ENCODE assay signal across 8 cellular contexts in the genomic region with DNA sequence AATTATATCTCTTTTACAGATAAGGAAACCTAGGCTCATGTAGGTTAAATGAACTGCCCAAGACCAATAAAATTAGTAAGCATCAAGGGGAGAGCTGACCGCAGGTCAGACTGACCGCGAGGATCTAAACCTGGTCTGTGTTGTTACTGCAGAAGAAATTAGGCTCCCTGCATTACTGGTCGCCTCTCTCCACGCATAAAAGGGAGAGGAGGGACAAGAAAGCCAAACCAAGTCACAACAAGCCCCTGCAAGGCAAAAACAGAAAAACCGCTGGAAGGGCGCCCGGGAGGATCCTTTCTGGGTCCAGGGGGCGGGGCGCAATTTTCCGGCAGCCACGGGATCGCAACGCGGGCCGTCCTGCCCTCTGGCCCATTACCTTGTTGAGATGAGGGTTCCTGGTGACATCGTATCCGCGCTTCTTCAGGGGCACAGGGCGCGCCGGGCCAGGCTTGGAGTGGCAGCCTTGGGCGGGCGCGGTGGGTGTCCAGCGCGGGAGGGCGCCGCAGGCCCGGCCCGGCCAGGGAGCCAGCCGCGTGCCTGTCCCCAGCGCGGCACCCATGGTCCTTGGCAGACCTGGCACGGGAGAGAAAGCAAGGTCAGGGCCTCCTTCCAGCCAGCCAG. TPM values are rescaled to one million over a fixed set of nuclear protein-coding genes. Genes with fewer than 3 reads are reported as not detected.
A peak's percentile ranks its signal among the peaks of the same experiment; 100 is the strongest.
DNase-seq lines count a peak whose midpoint lies in the region; ATAC-seq and TF ChIP-seq lines count a peak whose summit lies in the region.

No MANE protein-coding gene starts in this region.

- peak overlapping the region; percentile 54; the same call in 1 of the 2 replicates for H2AFZ ChIP-seq in DND-41 (ENCODE audit: low read depth, low read length)

- H3K79me2 ChIP-seq in DND-41 (ENCODE audit: insufficient read depth, low read length), result no peaks in the 10 kb centered on the region

- ATAC-seq in DND-41 (ENCODE audit: insufficient read depth, low read depth), result peak; percentile 49; the same call in 1 of the 3 replicates
- peak; percentile 24 for ATAC-seq in HG03103 (IDR thresholded peaks at IDR 0.05; ENCODE audit: low read depth, unreplicated experiment)

- H3K27ac ChIP-seq in DND-41 (ENCODE audit: low read length) (no peak overlapping the region; the same call in 1 of the 2 replicates), VCaP (peak overlapping the region; percentile 96), esophagus (ENCODE audit: low read depth in 2 of 2, low read length in 1 of 2) (peak overlapping the region; percentile 79 to 91), mucosa of rectum (ENCODE audit: low read depth in 2 of 2, low read length in 2 of 2) (peak overlapping the region; percentile 81 to 89), tibial nerve (peak overlapping the region; percentile 77 to 91 (median 84))

- no peaks in the 10 kb centered on the region for H3K36me3 ChIP-seq in DND-41 (ENCODE audit: insufficient read depth, low read length)
- H3K36me3 ChIP-seq in esophagus (ENCODE audit: control insufficient read depth in 2 of 2, insufficient read depth in 2 of 2, low read length in 1 of 2), result no peaks in the 10 kb centered on the region
- no peaks in the 10 kb centered on the region for H3K36me3 ChIP-seq in mucosa of rectum (ENCODE audit: control insufficient read depth in 2 of 2, insufficient read depth in 2 of 2, low read length in 2 of 2)
- peaks cover 0 to 4% (median 0%) of the 10 kb centered on the region in 3 donors for H3K36me3 ChIP-seq in tibial nerve

- TF ChIP-seq POLR2A in tibial nerve (IDR thresholded peaks at IDR 0.05), result no peak

- H3K4me2 ChIP-seq in DND-41 (ENCODE audit: insufficient read depth, low read length), result peak overlapping the region; percentile 60

- H4K20me1 ChIP-seq in DND-41 (ENCODE audit: insufficient read depth, low read length), result no peaks in the 10 kb centered on the region

- no peak for DNase-seq in DND-41
- DNase-seq in tibial nerve (ENCODE audit: low spot score in 2 of 2), result peak; percentile 37 to 70
- no peak for DNase-seq in kidney glomerular epithelial cell (lab: John Stamatoyannopoulos, UW)
- no peak for DNase-seq in foreskin melanocyte

- H3K9me3 ChIP-seq in DND-41 (ENCODE audit: insufficient read depth, low read length, severe bottlenecking), result no peaks in the 10 kb centered on the region
- H3K9me3 ChIP-seq in esophagus (ENCODE audit: control insufficient read depth in 2 of 2, insufficient read depth in 1 of 2, low read depth in 1 of 2, low read length in 1 of 2), result no peaks in the 10 kb centered on the region
- H3K9me3 ChIP-seq in mucosa of rectum (ENCODE audit: control insufficient read depth in 2 of 2, low read length in 2 of 2), result no peaks in the 10 kb centered on the region
- H3K9me3 ChIP-seq in tibial nerve, result no peaks in the 10 kb centered on the region

- H3K27me3 ChIP-seq in DND-41 (ENCODE audit: insufficient read depth, low read length, poor library complexity) (no peaks in the 10 kb centered on the region), esophagus (ENCODE audit: control insufficient read depth in 1 of 2, insufficient read depth in 2 of 2, low read length in 2 of 2) (no peaks in the 10 kb centered on the region), mucosa of rectum (ENCODE audit: control insufficient read depth in 2 of 2, insufficient read depth in 2 of 2, low read length in 2 of 2) (no peaks in the 10 kb centered on the region), tibial nerve (no peaks in the 10 kb centered on the region)

- no peak for TF ChIP-seq CTCF in DND-41 (IDR thresholded peaks at IDR 0.05; ENCODE audit: borderline replicate concordance, extremely low read depth, low read length, poor library complexity, severe bottlenecking)
- peak; percentile 20; the same call in 1 of the 2 replicates for TF ChIP-seq CTCF in VCaP (conservative IDR thresholded peaks at IDR 0.05)
- TF ChIP-seq CTCF in tibial nerve (IDR thresholded peaks at IDR 0.05), result no peak

- H3K4me3 ChIP-seq in DND-41 (ENCODE audit: low read depth in 1 of 2, low read length in 2 of 2) (peak overlapping the region in 1 of 2 experiments; percentile 54; a peak in 3 of 4 replicates), esophagus (ENCODE audit: low read depth in 1 of 2, low read length in 2 of 2) (peak overlapping the region; percentile 53 to 87), mucosa of rectum (ENCODE audit: low read length in 2 of 2) (peak overlapping the region; percentile 64 to 83), tibial nerve (peak overlapping the region; percentile 66 to 89 (median 76))

- peak in 1 of 2 donors; percentile 32 for TF ChIP-seq EP300 in tibial nerve (IDR thresholded peaks at IDR 0.05)

- H3K4me1 ChIP-seq in DND-41 (ENCODE audit: insufficient read depth, low read length), result peaks cover 15% of the 10 kb centered on the region; the same call in 1 of the 2 replicates
- peaks cover 0 to 5% of the 10 kb centered on the region in 2 donors for H3K4me1 ChIP-seq in esophagus (ENCODE audit: control insufficient read depth in 2 of 2, insufficient read depth in 2 of 2, low read length in 1 of 2)
- peaks cover 20 to 45% of the 10 kb centered on the region in 2 donors for H3K4me1 ChIP-seq in mucosa of rectum (ENCODE audit: control insufficient read depth in 2 of 2, insufficient read depth in 2 of 2, low read length in 2 of 2)
- peaks cover 0 to 24% (median 8%) of the 10 kb centered on the region in 4 donors for H3K4me1 ChIP-seq in tibial nerve

- H3K9ac ChIP-seq in DND-41 (ENCODE audit: low read depth, low read length), result peak overlapping the region; percentile 55
- peak overlapping the region; percentile 77 to 91 for H3K9ac ChIP-seq in mucosa of rectum (ENCODE audit: low read depth in 1 of 2, low read length in 2 of 2)

- WGBS in esophagus, 2 donors, result 1 to 2% methylated on average over 33 to 36 of the region's 36 CpGs
- 1 to 2% methylated on average over 30 to 34 of the region's 36 CpGs for WGBS in tibial nerve, 2 donors

RNA-seq across cellular contexts. Expression of a gene that starts 0.9 kb away (rescaled TPM):
- 1 to 10 TPM; 3.0 to 4.5 TPM for polyA plus RNA-seq in esophagus
- 10 to 100 TPM; 30.8 to 54.6 (median 36.7) TPM for total RNA-seq in tibial nerve

Comparison
In these comparisons a context has a peak if more than half of its experiments do, and no peak if none do; other contexts are left out.
1. DNase-seq: peak in tibial nerve (2 of 2); none in DND-41 (single experiment), kidney glomerular epithelial cell (single experiment) and foreskin melanocyte (single experiment).